ENCODE assay signal across 1 cellular context in the genomic region with DNA sequence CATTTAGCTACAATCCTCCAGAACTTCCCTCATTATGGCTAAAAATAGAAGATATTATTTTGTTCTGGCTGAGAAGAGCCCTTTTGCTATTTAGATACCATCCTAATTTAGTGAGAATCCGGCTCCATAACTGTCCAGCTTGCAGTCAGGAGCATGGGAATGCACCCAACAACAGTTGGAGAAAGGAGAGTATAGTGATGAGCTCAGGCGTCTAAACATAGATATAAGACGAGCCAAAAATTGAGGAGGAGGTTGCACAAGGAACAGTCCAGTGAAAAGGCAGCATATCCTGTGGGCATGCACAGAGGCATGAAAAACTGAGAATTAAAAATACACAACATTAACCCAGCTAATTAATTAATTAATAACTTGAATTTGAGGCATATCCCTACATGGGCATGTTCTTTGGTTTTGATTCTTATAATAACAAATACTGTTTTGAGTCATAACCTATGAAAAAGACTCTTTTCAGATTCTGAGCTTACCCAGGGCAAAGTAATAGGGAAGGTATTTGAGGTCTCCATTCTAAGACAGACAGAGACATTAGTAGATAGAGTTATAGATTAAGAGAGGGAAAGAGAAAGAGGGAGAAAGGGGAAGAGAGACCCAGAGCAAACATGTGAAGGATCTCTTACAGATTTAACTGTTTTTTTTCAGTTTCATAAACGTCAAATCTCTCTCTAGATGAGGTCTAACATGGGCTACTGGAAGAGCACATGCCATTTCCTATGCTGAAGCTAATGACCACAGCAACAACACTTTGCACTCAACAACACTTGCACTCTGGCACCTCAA.
TF ChIP-seq lines count a peak whose summit lies in the region.

No MANE protein-coding gene starts in this region.

TF ChIP-seq in GM12878, 131 proteins besides CTCF, POLR2A, EP300 and RAD21 (continued from another document):
- TF ChIP-seq, protein P1, sequence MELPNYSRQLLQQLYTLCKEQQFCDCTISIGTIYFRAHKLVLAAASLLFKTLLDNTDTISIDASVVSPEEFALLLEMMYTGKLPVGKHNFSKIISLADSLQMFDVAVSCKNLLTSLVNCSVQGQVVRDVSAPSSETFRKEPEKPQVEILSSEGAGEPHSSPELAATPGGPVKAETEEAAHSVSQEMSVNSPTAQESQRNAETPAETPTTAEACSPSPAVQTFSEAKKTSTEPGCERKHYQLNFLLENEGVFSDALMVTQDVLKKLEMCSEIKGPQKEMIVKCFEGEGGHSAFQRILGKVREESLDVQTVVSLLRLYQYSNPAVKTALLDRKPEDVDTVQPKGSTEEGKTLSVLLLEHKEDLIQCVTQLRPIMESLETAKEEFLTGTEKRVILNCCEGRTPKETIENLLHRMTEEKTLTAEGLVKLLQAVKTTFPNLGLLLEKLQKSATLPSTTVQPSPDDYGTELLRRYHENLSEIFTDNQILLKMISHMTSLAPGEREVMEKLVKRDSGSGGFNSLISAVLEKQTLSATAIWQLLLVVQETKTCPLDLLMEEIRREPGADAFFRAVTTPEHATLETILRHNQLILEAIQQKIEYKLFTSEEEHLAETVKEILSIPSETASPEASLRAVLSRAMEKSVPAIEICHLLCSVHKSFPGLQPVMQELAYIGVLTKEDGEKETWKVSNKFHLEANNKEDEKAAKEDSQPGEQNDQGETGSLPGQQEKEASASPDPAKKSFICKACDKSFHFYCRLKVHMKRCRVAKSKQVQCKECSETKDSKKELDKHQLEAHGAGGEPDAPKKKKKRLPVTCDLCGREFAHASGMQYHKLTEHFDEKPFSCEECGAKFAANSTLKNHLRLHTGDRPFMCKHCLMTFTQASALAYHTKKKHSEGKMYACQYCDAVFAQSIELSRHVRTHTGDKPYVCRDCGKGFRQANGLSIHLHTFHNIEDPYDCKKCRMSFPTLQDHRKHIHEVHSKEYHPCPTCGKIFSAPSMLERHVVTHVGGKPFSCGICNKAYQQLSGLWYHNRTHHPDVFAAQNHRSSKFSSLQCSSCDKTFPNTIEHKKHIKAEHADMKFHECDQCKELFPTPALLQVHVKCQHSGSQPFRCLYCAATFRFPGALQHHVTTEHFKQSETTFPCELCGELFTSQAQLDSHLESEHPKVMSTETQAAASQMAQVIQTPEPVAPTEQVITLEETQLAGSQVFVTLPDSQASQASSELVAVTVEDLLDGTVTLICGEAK (IDR thresholded peaks at IDR 0.05; ENCODE audit: borderline replicate concordance) = no peak
- TF ChIP-seq SIN3A (IDR thresholded peaks at IDR 0.05; ENCODE audit: low read depth, low read length) (no peak), TCF3 (IDR thresholded peaks at IDR 0.05; ENCODE audit: borderline replicate concordance, insufficient read depth, low read depth, low read length) (no peak), MTA2 (IDR thresholded peaks at IDR 0.05; ENCODE audit: low read depth) (peak; percentile 61), SRF (IDR thresholded peaks at IDR 0.05; ENCODE audit: low read depth in 2 of 2, low read length in 2 of 2) (no peak), SP1 (IDR thresholded peaks at IDR 0.05; ENCODE audit: low read depth, low read length) (no peak), JUNB (IDR thresholded peaks at IDR 0.05) (peak; percentile 59), POLR2AphosphoS5 (IDR thresholded peaks at IDR 0.05; ENCODE audit: low read length) (no peak), TCF12 (IDR thresholded peaks at IDR 0.05; ENCODE audit: low read depth, low read length) (no peak), CREB1 (IDR thresholded peaks at IDR 0.05; ENCODE audit: low read depth) (peak; percentile 19; the same call in 1 of the 2 replicates), CHD1 (IDR thresholded peaks at IDR 0.05; ENCODE audit: low read depth, low read length) (no peak), SPI1 (IDR thresholded peaks at IDR 0.05; ENCODE audit: borderline replicate concordance, insufficient read depth, low read depth, low read length) (peak; percentile 46; the same call in 1 of the 2 replicates), NR2F1 (conservative IDR thresholded peaks at IDR 0.05) (no peak), PAX5 (IDR thresholded peaks at IDR 0.05; ENCODE audit: borderline replicate concordance, low read depth, low read length) (0 out of 2 replicates have a peak, but pooled peaks have one; percentile 25), SUPT20H (IDR thresholded peaks at IDR 0.05; ENCODE audit: borderline replicate concordance, control insufficient read depth, low read depth, low read length) (no peak), TBL1XR1 (IDR thresholded peaks at IDR 0.05; ENCODE audit: low read depth, low read length) (no peak), CREM (IDR thresholded peaks at IDR 0.05; ENCODE audit: low read depth) (0 out of 2 replicates have a peak, but pooled peaks have one; percentile 42), IKZF1 (conservative IDR thresholded peaks at IDR 0.05) (no peak), SMAD1 (IDR thresholded peaks at IDR 0.05; ENCODE audit: low read depth, partially characterized antibody) (no peak), FOXM1 (IDR thresholded peaks at IDR 0.05; ENCODE audit: low read depth, low read length) (no peak), SUZ12 (IDR thresholded peaks at IDR 0.05; ENCODE audit: unreplicated experiment) (no peak), KLF5 (IDR thresholded peaks at IDR 0.05; ENCODE audit: partially characterized antibody) (no peak), IKZF2 (IDR thresholded peaks at IDR 0.05) (peak; percentile 39 to 60; a peak in 2 of 4 replicates)
- TF ChIP-seq, protein P2, sequence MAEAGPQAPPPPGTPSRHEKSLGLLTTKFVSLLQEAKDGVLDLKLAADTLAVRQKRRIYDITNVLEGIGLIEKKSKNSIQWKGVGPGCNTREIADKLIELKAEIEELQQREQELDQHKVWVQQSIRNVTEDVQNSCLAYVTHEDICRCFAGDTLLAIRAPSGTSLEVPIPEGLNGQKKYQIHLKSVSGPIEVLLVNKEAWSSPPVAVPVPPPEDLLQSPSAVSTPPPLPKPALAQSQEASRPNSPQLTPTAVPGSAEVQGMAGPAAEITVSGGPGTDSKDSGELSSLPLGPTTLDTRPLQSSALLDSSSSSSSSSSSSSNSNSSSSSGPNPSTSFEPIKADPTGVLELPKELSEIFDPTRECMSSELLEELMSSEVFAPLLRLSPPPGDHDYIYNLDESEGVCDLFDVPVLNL (IDR thresholded peaks at IDR 0.05; ENCODE audit: low read depth, low read length) = no peak
- TF ChIP-seq, protein P3, sequence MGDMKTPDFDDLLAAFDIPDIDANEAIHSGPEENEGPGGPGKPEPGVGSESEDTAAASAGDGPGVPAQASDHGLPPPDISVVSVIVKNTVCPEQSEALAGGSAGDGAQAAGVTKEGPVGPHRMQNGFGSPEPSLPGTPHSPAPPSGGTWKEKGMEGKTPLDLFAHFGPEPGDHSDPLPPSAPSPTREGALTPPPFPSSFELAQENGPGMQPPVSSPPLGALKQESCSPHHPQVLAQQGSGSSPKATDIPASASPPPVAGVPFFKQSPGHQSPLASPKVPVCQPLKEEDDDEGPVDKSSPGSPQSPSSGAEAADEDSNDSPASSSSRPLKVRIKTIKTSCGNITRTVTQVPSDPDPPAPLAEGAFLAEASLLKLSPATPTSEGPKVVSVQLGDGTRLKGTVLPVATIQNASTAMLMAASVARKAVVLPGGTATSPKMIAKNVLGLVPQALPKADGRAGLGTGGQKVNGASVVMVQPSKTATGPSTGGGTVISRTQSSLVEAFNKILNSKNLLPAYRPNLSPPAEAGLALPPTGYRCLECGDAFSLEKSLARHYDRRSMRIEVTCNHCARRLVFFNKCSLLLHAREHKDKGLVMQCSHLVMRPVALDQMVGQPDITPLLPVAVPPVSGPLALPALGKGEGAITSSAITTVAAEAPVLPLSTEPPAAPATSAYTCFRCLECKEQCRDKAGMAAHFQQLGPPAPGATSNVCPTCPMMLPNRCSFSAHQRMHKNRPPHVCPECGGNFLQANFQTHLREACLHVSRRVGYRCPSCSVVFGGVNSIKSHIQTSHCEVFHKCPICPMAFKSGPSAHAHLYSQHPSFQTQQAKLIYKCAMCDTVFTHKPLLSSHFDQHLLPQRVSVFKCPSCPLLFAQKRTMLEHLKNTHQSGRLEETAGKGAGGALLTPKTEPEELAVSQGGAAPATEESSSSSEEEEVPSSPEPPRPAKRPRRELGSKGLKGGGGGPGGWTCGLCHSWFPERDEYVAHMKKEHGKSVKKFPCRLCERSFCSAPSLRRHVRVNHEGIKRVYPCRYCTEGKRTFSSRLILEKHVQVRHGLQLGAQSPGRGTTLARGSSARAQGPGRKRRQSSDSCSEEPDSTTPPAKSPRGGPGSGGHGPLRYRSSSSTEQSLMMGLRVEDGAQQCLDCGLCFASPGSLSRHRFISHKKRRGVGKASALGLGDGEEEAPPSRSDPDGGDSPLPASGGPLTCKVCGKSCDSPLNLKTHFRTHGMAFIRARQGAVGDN (IDR thresholded peaks at IDR 0.05) = no peak
- TF ChIP-seq, protein P4, sequence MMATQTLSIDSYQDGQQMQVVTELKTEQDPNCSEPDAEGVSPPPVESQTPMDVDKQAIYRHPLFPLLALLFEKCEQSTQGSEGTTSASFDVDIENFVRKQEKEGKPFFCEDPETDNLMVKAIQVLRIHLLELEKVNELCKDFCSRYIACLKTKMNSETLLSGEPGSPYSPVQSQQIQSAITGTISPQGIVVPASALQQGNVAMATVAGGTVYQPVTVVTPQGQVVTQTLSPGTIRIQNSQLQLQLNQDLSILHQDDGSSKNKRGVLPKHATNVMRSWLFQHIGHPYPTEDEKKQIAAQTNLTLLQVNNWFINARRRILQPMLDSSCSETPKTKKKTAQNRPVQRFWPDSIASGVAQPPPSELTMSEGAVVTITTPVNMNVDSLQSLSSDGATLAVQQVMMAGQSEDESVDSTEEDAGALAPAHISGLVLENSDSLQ (IDR thresholded peaks at IDR 0.05) = no peak
